Comparison of ENCODE assay signal across 26 cellular contexts in genomic region chr3:143091438-143091837, GRCh38.
"Had no signal": no experiment of that assay in that cellular context is flagged by ENCODE, and none has a peak within 500 bp of the region (broad histone marks: within the 10 kb centered on the region; RNA-seq: fewer than 3 reads in every experiment).

No MANE protein-coding gene starts in this region.

- H3K27ac Mint-ChIP-seq: activated CD4-positive, alpha-beta T cell treated with anti-CD3 and anti-CD28 coated beads, Interleukin-2, amount 10 ng/mL, durations not matched to agents 7 days and 5 days; activated CD8-positive, alpha-beta T cell treated with anti-CD3 and anti-CD28 coated beads, Interleukin-2, amount 10 ng/mL, durations not matched to agents 7 days and 5 days; activated naive CD4-positive, alpha-beta T cell treated with anti-CD3 and anti-CD28 coated beads for 36 hours; activated naive CD4-positive, alpha-beta T cell treated with anti-CD3 and anti-CD28 coated beads, Interleukin-2, amount 50 U/mL, for 72 hours; activated T-helper 1 cell treated with anti-CD3 and anti-CD28 coated beads, Interleukin-12 subunit alpha, Interleukin-12 subunit beta, Interleukin-2, Interleukin-4 antibody, amounts not matched to agents 30 ng/mL and 10 ng/mL and 1 ng/mL, durations not matched to agents 14 hours and 24 hours and 36 hours had no signal

- H3K4me3 Mint-ChIP-seq: activated CD4-positive, alpha-beta T cell treated with anti-CD3 and anti-CD28 coated beads, Interleukin-2, amount 10 ng/mL, durations not matched to agents 7 days and 5 days; activated CD8-positive, alpha-beta T cell treated with anti-CD3 and anti-CD28 coated beads, Interleukin-2, amount 10 ng/mL, durations not matched to agents 7 days and 5 days; activated naive CD4-positive, alpha-beta T cell treated with anti-CD3 and anti-CD28 coated beads for 36 hours; activated T-cell treated with anti-CD3 and anti-CD28 coated beads, Interleukin-2, amount 50 U/mL, for 4 hours; activated T-helper 1 cell treated with anti-CD3 and anti-CD28 coated beads, Interleukin-12 subunit alpha, Interleukin-12 subunit beta, Interleukin-2, Interleukin-4 antibody, amounts not matched to agents 30 ng/mL and 10 ng/mL and 1 ng/mL, durations not matched to agents 14 hours and 24 hours and 36 hours had no signal

- H3K9ac ChIP-seq: KMS-11 had no signal

- H3K27me3 ChIP-seq: brain microvascular endothelial cell, SJCRH30 had no signal

- H3K27me3 Mint-ChIP-seq: activated CD4-positive, alpha-beta T cell treated with anti-CD3 and anti-CD28 coated beads, Interleukin-2, amount 10 ng/mL, durations not matched to agents 7 days and 5 days had no signal

- H3K4me1 Mint-ChIP-seq: activated CD4-positive, alpha-beta T cell treated with anti-CD3 and anti-CD28 coated beads, Interleukin-2, amount 10 ng/mL, durations not matched to agents 7 days and 5 days had no signal

- H3K4me3 ChIP-seq: SJCRH30, SK-N-MC had no signal

- DNase-seq: activated CD4-positive, alpha-beta T cell treated with anti-CD3 and anti-CD28 coated beads, Interleukin-2, amount 10 ng/mL, durations not matched to agents 7 days and 5 days; activated CD4-positive, alpha-beta T cell treated with anti-CD3 and anti-CD28 coated beads, Interleukin-2, amount 50 U/mL, for 48 hours; activated CD8-positive, alpha-beta memory T cell treated with anti-CD3 and anti-CD28 coated beads, Interleukin-2, amount 50 U/mL, for 4 hours; activated CD8-positive, alpha-beta T cell treated with anti-CD3 and anti-CD28 coated beads, Interleukin-2, amount 10 ng/mL, durations not matched to agents 7 days and 5 days; activated gamma-delta T cell treated with Interleukin-2 at 50 U/mL for 16 hours; activated naive CD4-positive, alpha-beta T cell treated with anti-CD3 and anti-CD28 coated beads for 36 hours; activated T-cell treated with anti-CD3 and anti-CD28 coated beads for 4 hours; activated T-cell treated with anti-CD3 and anti-CD28 coated beads, Interleukin-2, amount 50 U/mL, for 4 hours; anterior cingulate cortex; brain microvascular endothelial cell; central memory CD4-positive, alpha-beta T cell; MM.1S; MV-4-11; NCI-H1092; NCI-H1436 treated with DMSO at 0.1 percent for 48 hours; NCI-H187 treated with DMSO at 0.1 percent for 48 hours; NCI-H2171 treated with DMSO at 0.1 percent for 48 hours; NCI-H2227 treated with DMSO at 0.1 percent for 48 hours; NCI-H524; SHP77; SJCRH30; T1000 had no signal

- H3K4me2 ChIP-seq: KMS-11 had no signal

- H3K9me3 Mint-ChIP-seq: activated CD4-positive, alpha-beta T cell treated with anti-CD3 and anti-CD28 coated beads, Interleukin-2, amount 10 ng/mL, durations not matched to agents 7 days and 5 days; activated naive CD4-positive, alpha-beta T cell treated with anti-CD3 and anti-CD28 coated beads for 36 hours; activated naive CD4-positive, alpha-beta T cell treated with anti-CD3 and anti-CD28 coated beads, Interleukin-2, amount 50 U/mL, for 72 hours; activated T-cell treated with anti-CD3 and anti-CD28 coated beads, Interleukin-2, amount 50 U/mL, for 4 hours; activated T-helper 1 cell treated with anti-CD3 and anti-CD28 coated beads, Interleukin-12 subunit alpha, Interleukin-12 subunit beta, Interleukin-2, Interleukin-4 antibody, amounts not matched to agents 30 ng/mL and 10 ng/mL and 1 ng/mL, durations not matched to agents 14 hours and 24 hours and 36 hours had no signal

- H3K9me3 ChIP-seq: SJCRH30 had no signal

- H3K27ac ChIP-seq: brain microvascular endothelial cell, KMS-11, SK-N-MC had no signal

- H3K36me3 ChIP-seq: brain microvascular endothelial cell, SJCRH30 had no signal
